ENCODE assay signal across 21 cellular contexts in the genomic region with DNA sequence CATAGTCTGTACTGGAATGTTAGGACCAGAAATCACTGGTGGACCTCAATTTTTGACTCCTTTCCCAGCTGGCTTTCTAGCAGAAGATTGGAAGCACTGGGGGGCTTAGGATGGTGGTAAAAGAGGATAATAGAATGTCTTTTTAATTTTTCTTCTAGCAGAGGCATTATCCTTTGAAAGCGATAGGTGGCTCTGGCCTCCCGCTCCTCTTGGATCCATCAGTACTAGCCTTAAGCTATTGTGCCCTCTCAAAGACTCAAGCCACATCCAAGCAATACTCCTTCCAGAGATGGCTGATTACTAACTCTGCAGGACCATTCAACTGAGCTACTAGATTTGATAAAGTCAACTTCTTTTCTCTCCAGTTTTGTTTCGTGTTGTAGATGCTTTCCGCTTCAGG.
A peak's percentile ranks its signal among the peaks of the same experiment; 100 is the strongest.
DNase-seq lines count a peak whose midpoint lies in the region; ATAC-seq and TF ChIP-seq lines count a peak whose summit lies in the region.
"Had no signal": no experiment of that assay in that cellular context is flagged by ENCODE, and none has a peak within 500 bp of the region (broad histone marks: within the 10 kb centered on the region; RNA-seq: fewer than 3 reads in every experiment).

No MANE protein-coding gene starts in this region.

- no peaks in the 10 kb centered on the region for H3K36me3 ChIP-seq in A673 (ENCODE audit: insufficient read depth, low read length, poor library complexity, severe bottlenecking)
- H3K36me3 ChIP-seq in H7 (replicated peaks; ENCODE audit: control insufficient read depth, insufficient read depth, low read length): no peaks in the 10 kb centered on the region
- no peaks in the 10 kb centered on the region for H3K36me3 ChIP-seq in RWPE2 (ENCODE audit: low read depth)
- H3K36me3 ChIP-seq: left lung, right atrium auricular region had no signal

- no peaks in the 10 kb centered on the region for H3K36me3 Mint-ChIP-seq in glutamatergic neuron (ENCODE audit: unreplicated experiment)
- H3K36me3 Mint-ChIP-seq in MCF 10A (ENCODE audit: insufficient read depth, unreplicated experiment): no peaks in the 10 kb centered on the region
- H3K36me3 Mint-ChIP-seq: CD8-positive, alpha-beta T cell; stimulated activated naive B cell treated with anti-CD40 and anti-IgM and Interleukin-4, amounts not matched to agents 10 μg/mL and 1 μg/mL and 100 μg/mL, for 72 hours had no signal

- intact Hi-C loops in A673 (cut with micrococcal nuclease; ENCODE audit: unreplicated experiment) (no loop called here), MCF 10A (cut with micrococcal nuclease) (no loop called here)

- CTCF ChIA-PET in A673 (lab: Charles Lee) (no interaction called here), MCF 10A (lab: Yijun Ruan, JAX) (interaction anchor here (0.6 kb wide), 1 partner anchor 527 kb away, joined by 3 read pairs; no protein-coding TSS in a partner anchor)

- ATAC-seq in RWPE2 (ENCODE audit: low read depth): peak; percentile 81
- ATAC-seq in GM18520 (IDR thresholded peaks at IDR 0.05; ENCODE audit: unreplicated experiment): no peak
- ATAC-seq in GM21381 (IDR thresholded peaks at IDR 0.05; ENCODE audit: unreplicated experiment): no peak
- ATAC-seq: CD8-positive, alpha-beta T cell; esophagus mucosa; left lung; stimulated activated naive B cell treated with anti-CD40 and anti-IgM and Interleukin-4, amounts not matched to agents 10 μg/mL and 1 μg/mL and 100 μg/mL, for 72 hours had no signal

- H3K9me3 ChIP-seq in A673 (ENCODE audit: low read depth, low read length, poor library complexity, severe bottlenecking): no peaks in the 10 kb centered on the region
- H3K9me3 ChIP-seq in RWPE2 (ENCODE audit: severe bottlenecking): no peaks in the 10 kb centered on the region
- H3K9me3 ChIP-seq: left lung, right atrium auricular region had no signal

- H3K27ac Mint-ChIP-seq in glutamatergic neuron (ENCODE audit: unreplicated experiment) (no peak overlapping the region), MCF 10A (ENCODE audit: low read depth, unreplicated experiment) (no peak overlapping the region)
- H3K27ac Mint-ChIP-seq: CD8-positive, alpha-beta T cell; stimulated activated naive B cell treated with anti-CD40 and anti-IgM and Interleukin-4, amounts not matched to agents 10 μg/mL and 1 μg/mL and 100 μg/mL, for 72 hours had no signal

- POLR2A ChIA-PET in A673 (lab: Charles Lee; ENCODE audit: low non-redundant PET) (no interaction called here), MCF 10A (lab: Yijun Ruan, JAX) (no interaction called here)

- H3K27me3 ChIP-seq in A673 (replicated peaks; ENCODE audit: insufficient read depth, low read depth, low read length, poor library complexity) (no peaks in the 10 kb centered on the region), H7 (ENCODE audit: control insufficient read depth, insufficient read depth, low read length) (no peaks in the 10 kb centered on the region), RWPE2 (ENCODE audit: insufficient read depth, poor library complexity, severe bottlenecking) (peaks cover 17% of the 10 kb centered on the region)
- H3K27me3 ChIP-seq: dorsolateral prefrontal cortex, left lung, right atrium auricular region had no signal

- DNase-seq in A673 (ENCODE audit: low spot score) (peak; percentile 19), H7 (peak; percentile 3), RWPE2 (ENCODE audit: low spot score) (no peak), glutamatergic neuron (peak; percentile 22), CD1c-positive myeloid dendritic cell (ENCODE audit: extremely low spot score) (no peak), MCF 10A (ENCODE audit: unreplicated experiment) (no peak)
- DNase-seq: activated naive CD4-positive, alpha-beta T cell; amniotic stem cell; caudate nucleus; CD8-positive, alpha-beta T cell; DMS79; dorsolateral prefrontal cortex; left lung; NCI-H1105 treated with DMSO at 0.1 percent for 48 hours; NCI-H2171; nucleus accumbens; stimulated activated naive B cell treated with anti-CD40 and anti-IgM and Interleukin-4, amounts not matched to agents 10 μg/mL and 1 μg/mL and 100 μg/mL, for 72 hours had no signal

- H3K27me3 Mint-ChIP-seq in glutamatergic neuron (ENCODE audit: unreplicated experiment) (peaks cover 2% of the 10 kb centered on the region), MCF 10A (ENCODE audit: insufficient read depth, unreplicated experiment) (no peaks in the 10 kb centered on the region)
- H3K27me3 Mint-ChIP-seq: stimulated activated naive B cell treated with anti-CD40 and anti-IgM and Interleukin-4, amounts not matched to agents 10 μg/mL and 1 μg/mL and 100 μg/mL, for 72 hours had no signal

- H3K4me1 Mint-ChIP-seq in glutamatergic neuron (ENCODE audit: low read depth, unreplicated experiment) (no peaks in the 10 kb centered on the region), MCF 10A (ENCODE audit: insufficient read depth, unreplicated experiment) (no peaks in the 10 kb centered on the region)
- H3K4me1 Mint-ChIP-seq: stimulated activated naive B cell treated with anti-CD40 and anti-IgM and Interleukin-4, amounts not matched to agents 10 μg/mL and 1 μg/mL and 100 μg/mL, for 72 hours had no signal

- peak; percentile 21 for TF ChIP-seq CTCF in A673 (conservative IDR thresholded peaks at IDR 0.05; ENCODE audit: low read depth, low read length)
- TF ChIP-seq CTCF in RWPE2 (IDR thresholded peaks at IDR 0.05; ENCODE audit: poor library complexity, severe bottlenecking): peak; percentile 59
- TF ChIP-seq CTCF in glutamatergic neuron (IDR thresholded peaks at IDR 0.05; ENCODE audit: partially characterized antibody, unreplicated experiment): no peak
- TF ChIP-seq CTCF in MCF 10A (IDR thresholded peaks at IDR 0.05; ENCODE audit: unreplicated experiment): no peak

- H3K4me3 ChIP-seq in A673 (ENCODE audit: low read depth, low read length, poor library complexity, severe bottlenecking) (no peak overlapping the region), H7 (ENCODE audit: insufficient read depth, low read depth, low read length) (no peak overlapping the region), RWPE2 (ENCODE audit: severe bottlenecking) (no peak overlapping the region)
- H3K4me3 ChIP-seq: dorsolateral prefrontal cortex, left lung, right atrium auricular region had no signal

- H3K4me1 ChIP-seq in A673 (ENCODE audit: insufficient read depth, low read length, poor library complexity, severe bottlenecking) (no peaks in the 10 kb centered on the region), RWPE2 (ENCODE audit: insufficient read depth, poor library complexity, severe bottlenecking) (no peaks in the 10 kb centered on the region)
- H3K4me1 ChIP-seq: left lung, right atrium auricular region had no signal

- BruUV-seq in A673 (replicated peaks; lab: Mats Ljungman, UMichigan) (no TSS peak), MCF 10A (replicated peaks; lab: Mats Ljungman, UMichigan) (no TSS peak)

- H3K4me3 Mint-ChIP-seq in glutamatergic neuron (ENCODE audit: unreplicated experiment) (no peak overlapping the region), MCF 10A (ENCODE audit: unreplicated experiment) (no peak overlapping the region)
- H3K4me3 Mint-ChIP-seq: CD8-positive, alpha-beta T cell; stimulated activated naive B cell treated with anti-CD40 and anti-IgM and Interleukin-4, amounts not matched to agents 10 μg/mL and 1 μg/mL and 100 μg/mL, for 72 hours had no signal

- H3K27ac ChIP-seq in A673 (ENCODE audit: low read depth, low read length, poor library complexity, severe bottlenecking) (no peak overlapping the region), RWPE2 (ENCODE audit: poor library complexity, severe bottlenecking) (no peak overlapping the region)
- H3K27ac ChIP-seq: dorsolateral prefrontal cortex, left lung, right atrium auricular region had no signal

- H3K9me3 Mint-ChIP-seq in glutamatergic neuron (ENCODE audit: unreplicated experiment) (no peaks in the 10 kb centered on the region), MCF 10A (ENCODE audit: unreplicated experiment) (peaks cover 8% of the 10 kb centered on the region)

Comparison
In these comparisons a context has a peak if more than half of its experiments do, and no peak if none do; other contexts are left out.
1. DNase-seq: peak in A673 (single experiment), H7 (single experiment) and glutamatergic neuron (single experiment); none in RWPE2 (single experiment), CD1c-positive myeloid dendritic cell (single experiment) and MCF 10A (single experiment).
2. CTCF ChIP-seq: peak in A673 (single experiment) and RWPE2 (single experiment); none in glutamatergic neuron (single experiment) and MCF 10A (single experiment).